17 cellular contexts compared by ENCODE assay signal in the genomic region with DNA sequence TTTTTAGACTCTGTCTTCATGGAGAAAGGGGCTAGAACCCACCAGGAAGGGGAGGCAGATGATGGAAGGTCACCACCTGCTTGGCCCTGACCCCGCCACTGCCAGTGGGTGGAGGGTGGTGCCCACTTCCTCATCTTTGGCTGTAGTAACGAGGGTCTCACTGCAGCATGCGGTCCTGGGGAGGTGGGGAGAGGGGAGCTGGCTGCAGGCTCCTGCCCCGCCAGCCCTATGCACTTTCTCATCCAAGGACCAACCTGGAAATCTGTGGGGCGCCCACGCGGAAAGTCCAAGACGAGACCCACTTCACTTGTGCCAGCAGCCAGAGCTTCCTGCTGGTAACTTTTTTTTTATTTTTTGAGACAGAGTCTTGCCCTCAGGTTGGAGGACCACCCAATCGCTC.
DNase-seq lines count a peak whose midpoint lies in the region; ATAC-seq and TF ChIP-seq lines count a peak whose summit lies in the region.
"Had no signal": no experiment of that assay in that cellular context is flagged by ENCODE, and none has a peak within 500 bp of the region (broad histone marks: within the 10 kb centered on the region; RNA-seq: fewer than 3 reads in every experiment).

No MANE protein-coding gene starts in this region.

- H3K36me3 Mint-ChIP-seq in activated T-cell treated with anti-CD3 and anti-CD28 coated beads, Interleukin-2, amount 50 U/mL, for 24 hours (ENCODE audit: low read depth), result peaks cover 44% of the 10 kb centered on the region
- H3K36me3 Mint-ChIP-seq in activated T-cell treated with anti-CD3 and anti-CD28 coated beads, Interleukin-2, amount 50 U/mL, for 72 hours (ENCODE audit: insufficient read depth in 2 of 2), result peaks cover 0 to 2% of the 10 kb centered on the region in 2 donors
- peaks cover 12% of the 10 kb centered on the region for H3K36me3 Mint-ChIP-seq in chondrocyte (ENCODE audit: low read depth)
- H3K36me3 Mint-ChIP-seq in stimulated activated memory B cell treated with anti-CD40 and anti-IgM and Interleukin-4, amounts not matched to agents 10 μg/mL and 1 μg/mL and 100 μg/mL, for 72 hours, result peaks cover 53% of the 10 kb centered on the region

- no peaks in the 10 kb centered on the region for H3K27me3 ChIP-seq in gastroesophageal sphincter

- no peaks in the 10 kb centered on the region for H3K9me3 Mint-ChIP-seq in activated T-cell treated with anti-CD3 and anti-CD28 coated beads, Interleukin-2, amount 50 U/mL, for 24 hours
- no peaks in the 10 kb centered on the region for H3K9me3 Mint-ChIP-seq in activated T-cell treated with anti-CD3 and anti-CD28 coated beads, Interleukin-2, amount 50 U/mL, for 72 hours
- H3K9me3 Mint-ChIP-seq in chondrocyte (ENCODE audit: low read depth), result no peaks in the 10 kb centered on the region
- H3K9me3 Mint-ChIP-seq in stimulated activated memory B cell treated with anti-CD40 and anti-IgM and Interleukin-4, amounts not matched to agents 10 μg/mL and 1 μg/mL and 100 μg/mL, for 72 hours, result no peaks in the 10 kb centered on the region
- H3K9me3 Mint-ChIP-seq: CD8-positive, alpha-beta T cell; GM23338; HFFc6 had no signal

- no peak for DNase-seq in activated T-cell treated with anti-CD3 and anti-CD28 coated beads, Interleukin-2, amount 50 U/mL, for 24 hours
- DNase-seq in activated T-cell treated with anti-CD3 and anti-CD28 coated beads, Interleukin-2, amount 50 U/mL, for 72 hours, result no peak
- peak; percentile 68 for DNase-seq in chondrocyte (ENCODE audit: low spot score)
- DNase-seq in posterior vena cava (ENCODE audit: low spot score), result peak; percentile 62
- DNase-seq in NCI-H1417 treated with DMSO at 0.1 percent for 48 hours (lab: John Stamatoyannopoulos, UW), result no peak
- DNase-seq: AML-193; Calu3; CD8-positive, alpha-beta T cell; DMS79 treated with DMSO at 0.1 percent for 48 hours; GF-D8; HFFc6 had no signal

- no peak for TF ChIP-seq EP300 in gastroesophageal sphincter (IDR thresholded peaks at IDR 0.05)

- WGBS in gastroesophageal sphincter (ENCODE audit: low coverage in 1 of 2), 2 donors, result 90% methylated on average over 2 of the region's 9 CpGs; no CpG with 5 or more reads in 1 of the 2 donors

- TF ChIP-seq POLR2A in gastroesophageal sphincter (IDR thresholded peaks at IDR 0.05), result no peak

- H3K27ac Mint-ChIP-seq in activated T-cell treated with anti-CD3 and anti-CD28 coated beads, Interleukin-2, amount 50 U/mL, for 24 hours, result peak overlapping the region; percentile 18
- no peak overlapping the region for H3K27ac Mint-ChIP-seq in activated T-cell treated with anti-CD3 and anti-CD28 coated beads, Interleukin-2, amount 50 U/mL, for 72 hours
- H3K27ac Mint-ChIP-seq in chondrocyte (ENCODE audit: unreplicated experiment), result no peak overlapping the region
- H3K27ac Mint-ChIP-seq in stimulated activated memory B cell treated with anti-CD40 and anti-IgM and Interleukin-4, amounts not matched to agents 10 μg/mL and 1 μg/mL and 100 μg/mL, for 72 hours, result no peak overlapping the region
- H3K27ac Mint-ChIP-seq: CD8-positive, alpha-beta T cell; HFFc6 had no signal

- H3K27me3 Mint-ChIP-seq in activated T-cell treated with anti-CD3 and anti-CD28 coated beads, Interleukin-2, amount 50 U/mL, for 24 hours, result no peaks in the 10 kb centered on the region
- no peaks in the 10 kb centered on the region for H3K27me3 Mint-ChIP-seq in activated T-cell treated with anti-CD3 and anti-CD28 coated beads, Interleukin-2, amount 50 U/mL, for 72 hours (ENCODE audit: low read depth)
- no peaks in the 10 kb centered on the region for H3K27me3 Mint-ChIP-seq in chondrocyte (ENCODE audit: low read depth)
- H3K27me3 Mint-ChIP-seq in stimulated activated memory B cell treated with anti-CD40 and anti-IgM and Interleukin-4, amounts not matched to agents 10 μg/mL and 1 μg/mL and 100 μg/mL, for 72 hours, result no peaks in the 10 kb centered on the region

- ATAC-seq in activated T-cell treated with anti-CD3 and anti-CD28 coated beads, Interleukin-2, amount 50 U/mL, for 72 hours (replicated peaks in 1 of 2), result no peak
- no peak for ATAC-seq in stimulated activated memory B cell treated with anti-CD40 and anti-IgM and Interleukin-4, amounts not matched to agents 10 μg/mL and 1 μg/mL and 100 μg/mL, for 72 hours
- no peak for ATAC-seq in gastroesophageal sphincter
- ATAC-seq: A549; CD8-positive, alpha-beta T cell; GM23338; HCT116 had no signal

- TF ChIP-seq CTCF in chondrocyte (IDR thresholded peaks at IDR 0.05) (no peak), gastroesophageal sphincter (IDR thresholded peaks at IDR 0.05) (no peak)

- no peak overlapping the region for H3K4me3 Mint-ChIP-seq in activated T-cell treated with anti-CD3 and anti-CD28 coated beads, Interleukin-2, amount 50 U/mL, for 24 hours
- H3K4me3 Mint-ChIP-seq in activated T-cell treated with anti-CD3 and anti-CD28 coated beads, Interleukin-2, amount 50 U/mL, for 72 hours, result no peak overlapping the region
- H3K4me3 Mint-ChIP-seq in chondrocyte (ENCODE audit: unreplicated experiment), result no peak overlapping the region
- H3K4me3 Mint-ChIP-seq in stimulated activated memory B cell treated with anti-CD40 and anti-IgM and Interleukin-4, amounts not matched to agents 10 μg/mL and 1 μg/mL and 100 μg/mL, for 72 hours, result no peak overlapping the region
- H3K4me3 Mint-ChIP-seq: CD8-positive, alpha-beta T cell; GM23338; HFFc6 had no signal

- H3K36me3 ChIP-seq in gastroesophageal sphincter, result peaks cover 0 to 41% of the 10 kb centered on the region in 2 donors

- intact Hi-C loops in posterior vena cava (cut with DNase I), result no loop called here

- no peaks in the 10 kb centered on the region for H3K9me3 ChIP-seq in gastroesophageal sphincter
- H3K9me3 ChIP-seq: A549 had no signal

- H3K4me1 Mint-ChIP-seq in activated T-cell treated with anti-CD3 and anti-CD28 coated beads, Interleukin-2, amount 50 U/mL, for 24 hours (ENCODE audit: low read depth), result peaks cover 9% of the 10 kb centered on the region
- peaks cover 4% of the 10 kb centered on the region for H3K4me1 Mint-ChIP-seq in activated T-cell treated with anti-CD3 and anti-CD28 coated beads, Interleukin-2, amount 50 U/mL, for 72 hours (ENCODE audit: low read depth)
- peaks cover 22% of the 10 kb centered on the region for H3K4me1 Mint-ChIP-seq in chondrocyte (ENCODE audit: low read depth)
- peaks cover 12% of the 10 kb centered on the region for H3K4me1 Mint-ChIP-seq in stimulated activated memory B cell treated with anti-CD40 and anti-IgM and Interleukin-4, amounts not matched to agents 10 μg/mL and 1 μg/mL and 100 μg/mL, for 72 hours

- no peak overlapping the region for H3K4me3 ChIP-seq in gastroesophageal sphincter
- H3K4me3 ChIP-seq: A549, GM23338 had no signal

- no peak overlapping the region for H3K27ac ChIP-seq in gastroesophageal sphincter
- H3K27ac ChIP-seq: 22Rv1, A549 had no signal

- peaks cover 3 to 47% (median 7%) of the 10 kb centered on the region in 3 donors for H3K4me1 ChIP-seq in gastroesophageal sphincter
- H3K4me1 ChIP-seq: A549 had no signal

Comparison
In these comparisons a context has a peak if more than half of its experiments do, and no peak if none do; other contexts are left out.
1. DNase-seq: peak in chondrocyte (single experiment) and posterior vena cava (single experiment); none in activated T-cell treated with anti-CD3 and anti-CD28 coated beads, Interleukin-2, amount 50 U/mL, for 24 hours (single experiment), activated T-cell treated with anti-CD3 and anti-CD28 coated beads, Interleukin-2, amount 50 U/mL, for 72 hours (0 of 2) and NCI-H1417 treated with DMSO at 0.1 percent for 48 hours (single experiment).